ENCODE assay signal across 29 cellular contexts in the genomic region with DNA sequence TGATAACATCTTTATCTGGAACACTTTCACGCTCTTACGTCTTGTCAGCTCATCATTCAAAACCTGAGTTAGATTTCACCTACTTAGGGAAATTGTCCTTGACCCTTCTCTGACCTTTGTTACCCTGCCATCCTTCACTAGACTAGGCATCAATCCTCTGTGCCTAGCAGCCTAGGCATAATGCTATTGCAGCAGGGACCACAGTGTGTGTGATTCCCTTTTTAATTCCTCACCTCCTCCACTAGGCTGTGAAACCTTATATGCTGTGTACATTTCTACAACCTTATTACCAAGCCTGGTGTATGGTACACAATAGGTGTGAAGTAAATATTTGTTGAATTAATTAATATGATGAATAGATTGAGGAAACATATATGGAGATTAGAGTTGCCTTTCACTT.
"Had no signal": no experiment of that assay in that cellular context is flagged by ENCODE, and none has a peak within 500 bp of the region (broad histone marks: within the 10 kb centered on the region; RNA-seq: fewer than 3 reads in every experiment).

No MANE protein-coding gene starts in this region.

- H3K4me1 ChIP-seq: breast epithelium, foreskin keratinocyte, heart left ventricle, pancreas, prostate gland, testis had no signal

- H3K9me3 ChIP-seq: breast epithelium, esophagus muscularis mucosa, heart left ventricle, pancreas, prostate gland, testis had no signal

- H3K36me3 ChIP-seq: breast epithelium, esophagus muscularis mucosa, heart left ventricle, pancreas, prostate gland had no signal

- H3K27me3 ChIP-seq: breast epithelium, esophagus muscularis mucosa, heart left ventricle, pancreas, testis had no signal

- H3K27ac ChIP-seq: breast epithelium, esophagus muscularis mucosa, foreskin keratinocyte, heart left ventricle, pancreas, prostate gland, skin epidermis, testis had no signal

- FAIRE-seq: kidney, pancreas, urothelium cell line had no signal

- DNase-seq: activated CD4-positive, alpha-beta T cell treated with anti-CD3 and anti-CD28 coated beads for 36 hours; activated CD4-positive, CD25-positive, alpha-beta regulatory T cell; activated CD8-positive, alpha-beta memory T cell treated with anti-CD3 and anti-CD28 coated beads, Interleukin-2, amount 10 ng/mL, durations not matched to agents 7 days and 5 days; activated CD8-positive, alpha-beta T cell treated with anti-CD3 and anti-CD28 coated beads, Interleukin-2, amount 10 ng/mL, durations not matched to agents 7 days and 5 days; activated naive CD4-positive, alpha-beta T cell; activated T-cell treated with anti-CD3 and anti-CD28 coated beads for 4 hours; activated T-cell treated with anti-CD3 and anti-CD28 coated beads, Interleukin-2, amount 50 U/mL, for 72 hours; foreskin keratinocyte; heart left ventricle; hypothalamus; immature natural killer cell; kidney; left colon; naive B cell; nephron progenitor cell; pancreas; retina; stimulated activated CD4-positive, alpha-beta T cell treated with anti-CD3 and anti-CD28 coated beads, Interleukin-12 subunit alpha, Interleukin-12 subunit beta, amount 100 ng/mL, for 4 hours; stimulated activated CD4-positive, alpha-beta T cell treated with anti-CD3 and anti-CD28 coated beads, Interleukin-4, amount 100 ng/mL, for 1 hour; stimulated activated naive CD8-positive, alpha-beta T cell treated with anti-CD3 and anti-CD28 coated beads, Interleukin-15, Interleukin-2, amounts not matched to agents 100 U/mL and 50 U/mL, for 24 hours; testis; trophoblast cell had no signal

- H3K4me3 ChIP-seq: breast epithelium, esophagus muscularis mucosa, heart left ventricle, pancreas, prostate gland, skin epidermis, testis had no signal

- ATAC-seq: activated CD4-positive, alpha-beta T cell treated with anti-CD3 and anti-CD28 coated beads for 36 hours; activated CD8-positive, alpha-beta memory T cell treated with anti-CD3 and anti-CD28 coated beads, Interleukin-2, amount 10 ng/mL, durations not matched to agents 7 days and 5 days; activated CD8-positive, alpha-beta T cell treated with anti-CD3 and anti-CD28 coated beads, Interleukin-2, amount 10 ng/mL, durations not matched to agents 7 days and 5 days; activated naive CD4-positive, alpha-beta T cell treated with anti-CD3 and anti-CD28 coated beads, Interleukin-2, amount 50 U/mL, for 72 hours; activated T-cell treated with anti-CD3 and anti-CD28 coated beads, Interleukin-2, amount 50 U/mL, for 72 hours; foreskin keratinocyte; heart left ventricle; left colon; pancreas; sciatic nerve; stimulated activated naive CD8-positive, alpha-beta T cell treated with anti-CD3 and anti-CD28 coated beads, Interleukin-15, Interleukin-2, amounts not matched to agents 100 U/mL and 50 U/mL, for 24 hours had no signal
